ENCODE assay signal across 1 cellular context in the genomic region with DNA sequence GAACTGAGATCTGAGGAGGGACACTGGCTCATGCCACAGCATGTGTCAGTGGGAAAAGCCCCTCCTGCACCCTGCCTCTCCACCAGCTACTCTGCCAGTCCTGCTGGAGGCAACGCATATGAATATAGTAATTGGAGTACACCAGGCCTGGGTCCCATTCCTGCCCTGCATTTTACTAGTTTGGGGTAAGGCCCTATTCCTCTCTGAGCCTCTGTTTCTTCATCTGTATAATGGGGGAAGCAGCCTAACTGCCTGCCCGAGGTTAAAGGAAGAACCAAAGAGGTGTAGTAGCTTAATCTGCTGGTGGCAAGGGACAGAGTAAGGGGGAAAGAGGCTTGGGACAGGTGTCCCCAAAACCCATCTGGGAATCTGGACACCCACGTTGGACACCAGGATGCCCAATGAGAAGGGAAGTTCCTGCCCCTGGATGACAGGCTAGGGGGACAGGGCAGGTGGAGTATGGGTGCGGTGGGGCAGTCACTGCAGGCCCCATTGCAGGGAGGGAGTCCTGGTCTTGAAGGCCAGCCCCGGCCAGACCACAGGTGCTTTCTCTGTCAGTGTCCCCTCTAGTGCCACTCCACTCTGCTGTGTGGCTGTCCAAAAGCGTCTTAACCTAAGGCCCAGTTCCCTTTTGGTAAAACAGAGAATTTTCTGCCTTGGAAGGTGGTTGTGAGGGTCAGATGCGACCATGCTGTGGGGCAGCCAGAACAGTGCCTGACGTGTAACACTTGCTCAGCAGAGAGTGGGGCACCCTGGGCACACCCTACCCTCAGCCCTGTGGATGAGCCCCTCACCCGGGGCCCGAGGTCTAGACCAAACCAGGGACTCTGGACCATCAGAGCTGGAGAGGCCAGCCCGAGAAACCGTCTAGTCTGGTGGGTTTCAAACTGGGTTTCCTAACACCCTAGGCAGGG.
TF ChIP-seq lines count a peak whose summit lies in the region.

No MANE protein-coding gene starts in this region.

TF ChIP-seq in A549, 52 proteins besides CTCF, POLR2A, EP300 and RAD21 (continued from another document):
- TF ChIP-seq FOSB (CRISPR knock-in tag; IDR thresholded peaks at IDR 0.05) (no peak), HOXA7 (CRISPR knock-in tag; IDR thresholded peaks at IDR 0.05) (no peak), SREBF2 (IDR thresholded peaks at IDR 0.05) (no peak), FOSL2 (IDR thresholded peaks at IDR 0.05) (no peak), FOSL2 (CRISPR knock-in tag; IDR thresholded peaks at IDR 0.05) (no peak), MAFK (IDR thresholded peaks at IDR 0.05; ENCODE audit: partially characterized antibody) (no peak), TP53 (CRISPR knock-in tag; IDR thresholded peaks at IDR 0.05) (no peak), KDM5A (IDR thresholded peaks at IDR 0.05) (no peak), HEYL (CRISPR knock-in tag; IDR thresholded peaks at IDR 0.05) (no peak), NPAS2 (CRISPR knock-in tag; IDR thresholded peaks at IDR 0.05; ENCODE audit: borderline replicate concordance) (no peak), POLR2AphosphoS2 (conservative IDR thresholded peaks at IDR 0.05; ENCODE audit: low read length) (no peak), FOXS1 (CRISPR knock-in tag; IDR thresholded peaks at IDR 0.05) (no peak), TFCP2L1 (CRISPR knock-in tag; IDR thresholded peaks at IDR 0.05) (no peak), PHF8 (IDR thresholded peaks at IDR 0.05; ENCODE audit: borderline replicate concordance, low read depth) (no peak), ZSCAN20 (CRISPR knock-in tag; IDR thresholded peaks at IDR 0.05) (no peak)
- TF ChIP-seq, protein P1, sequence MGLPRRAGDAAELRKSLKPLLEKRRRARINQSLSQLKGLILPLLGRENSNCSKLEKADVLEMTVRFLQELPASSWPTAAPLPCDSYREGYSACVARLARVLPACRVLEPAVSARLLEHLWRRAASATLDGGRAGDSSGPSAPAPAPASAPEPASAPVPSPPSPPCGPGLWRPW (IDR thresholded peaks at IDR 0.05) = no peak
TF ChIP-seq in A549: peak in this region for 0.
